In the genomic region with DNA sequence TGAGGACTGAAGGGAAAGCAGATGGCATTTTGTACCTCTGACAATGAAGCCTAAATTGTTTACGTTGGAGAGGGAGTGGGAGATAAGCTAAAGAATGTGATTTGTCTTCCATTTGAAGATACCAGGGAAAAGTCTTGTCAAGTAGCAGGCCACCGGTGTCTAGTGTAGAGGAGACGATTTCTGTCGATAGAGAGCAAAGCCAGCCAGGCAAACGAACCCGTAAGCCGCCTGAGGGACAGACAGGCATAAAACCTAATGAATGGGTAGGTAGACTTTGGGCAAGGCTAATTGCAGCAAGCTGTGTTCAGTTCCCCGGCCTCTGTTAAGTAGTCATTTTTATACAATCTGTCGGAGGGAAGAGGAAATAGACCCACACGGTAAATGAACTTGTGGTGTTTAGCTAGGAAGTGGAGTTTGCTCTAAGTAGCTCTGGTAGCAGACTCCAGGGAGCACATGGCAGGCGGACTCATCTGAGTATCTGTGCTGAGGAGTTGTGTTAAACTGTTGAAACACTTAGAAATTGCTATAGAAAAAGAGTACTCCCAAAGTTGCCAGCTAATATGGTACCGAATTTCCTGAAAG, we compare ENCODE assay signal across 13 cellular contexts. TPM values are rescaled to one million over a fixed set of nuclear protein-coding genes. Genes with fewer than 3 reads are reported as not detected.
A peak's percentile ranks its signal among the peaks of the same experiment; 100 is the strongest.
DNase-seq lines count a peak whose midpoint lies in the region; ATAC-seq, FAIRE-seq and TF ChIP-seq lines count a peak whose summit lies in the region.
"Had no signal": no experiment of that assay in that cellular context is flagged by ENCODE, and none has a peak within 500 bp of the region (broad histone marks: within the 10 kb centered on the region; RNA-seq: fewer than 3 reads in every experiment).

No MANE protein-coding gene starts in this region.

- peak; percentile 71 for ATAC-seq in GM21529 (IDR thresholded peaks at IDR 0.05; ENCODE audit: unreplicated experiment)
- peak; percentile 28 for ATAC-seq in mucosa of descending colon
- no peak for ATAC-seq in GM18519 (IDR thresholded peaks at IDR 0.05; ENCODE audit: low FRiP score, unreplicated experiment)

- no peaks in the 10 kb centered on the region for H3K9me3 Mint-ChIP-seq in IgD-negative memory B cell
- H3K9me3 Mint-ChIP-seq: T-helper 1 cell treated with Interleukin-12 subunit alpha and Interleukin-12 subunit beta and Interleukin-4 antibody, amounts not matched to agents 30 μg/mL and 1 μg/mL, for 36 hours had no signal

- intact Hi-C loops in mucosa of descending colon (cut with DNase I, micrococcal nuclease) (no loop called here), esophagus squamous epithelium (cut with DNase I) (no loop called here)

- no peaks in the 10 kb centered on the region for H3K27me3 ChIP-seq in esophagus squamous epithelium
- H3K27me3 ChIP-seq: right atrium auricular region had no signal

- TF ChIP-seq POLR2A in esophagus squamous epithelium (IDR thresholded peaks at IDR 0.05) = no peak

- DNase-seq in GM18507 (ENCODE audit: extremely low spot score, insufficient read length, low read depth) (no peak), mucosa of descending colon (no peak), esophagus squamous epithelium (lab: John Stamatoyannopoulos, UW) (no peak), SKM-1 treated with dmso at 0.1 percent for 144 hours (lab: John Stamatoyannopoulos, UW; ENCODE audit: unreplicated experiment) (no peak)
- DNase-seq in activated effector memory CD4-positive, alpha-beta T cell treated with Interleukin-2 at 50 U/mL for 16 hours = no peak

- peaks cover 6% of the 10 kb centered on the region for H3K36me3 Mint-ChIP-seq in IgD-negative memory B cell

- FAIRE-seq in GM18507 (lab: Jason Lieb, UNC) = peak; percentile 47
- FAIRE-seq: endothelial cell of umbilical vein, H54, urothelium cell line had no signal

- peak overlapping the region; percentile 10 to 92 (median 84) for H3K27ac Mint-ChIP-seq in IgD-negative memory B cell
- H3K27ac Mint-ChIP-seq: T-helper 1 cell treated with Interleukin-12 subunit alpha and Interleukin-12 subunit beta and Interleukin-4 antibody, amounts not matched to agents 30 μg/mL and 1 μg/mL, for 36 hours had no signal

- peak overlapping the region; percentile 39 to 89 (median 65) for H3K4me3 Mint-ChIP-seq in IgD-negative memory B cell
- H3K4me3 Mint-ChIP-seq: T-helper 1 cell treated with Interleukin-12 subunit alpha and Interleukin-12 subunit beta and Interleukin-4 antibody, amounts not matched to agents 30 μg/mL and 1 μg/mL, for 36 hours had no signal

- 78 to 84% methylated on average over 12 of the region's 12 CpGs for WGBS in esophagus squamous epithelium, 2 donors

- peaks cover 25 to 43% (median 42%) of the 10 kb centered on the region in 3 donors for H3K4me1 Mint-ChIP-seq in IgD-negative memory B cell

- H3K9me3 ChIP-seq in mucosa of descending colon = no peaks in the 10 kb centered on the region
- no peaks in the 10 kb centered on the region for H3K9me3 ChIP-seq in esophagus squamous epithelium
- H3K9me3 ChIP-seq: right atrium auricular region had no signal

- no peaks in the 10 kb centered on the region for H3K36me3 ChIP-seq in mucosa of descending colon (ENCODE audit: low read depth)
- H3K36me3 ChIP-seq in esophagus squamous epithelium = peaks cover 0 to 81% (median 14%) of the 10 kb centered on the region in 3 donors

- TF ChIP-seq CTCF in mucosa of descending colon (IDR thresholded peaks at IDR 0.05) = no peak
- TF ChIP-seq CTCF in esophagus squamous epithelium (IDR thresholded peaks at IDR 0.05) = no peak

- H3K4me3 ChIP-seq in mucosa of descending colon (no peak overlapping the region), esophagus squamous epithelium (no peak overlapping the region)
- H3K4me3 ChIP-seq: right atrium auricular region had no signal

- no peak overlapping the region for H3K27ac ChIP-seq in esophagus squamous epithelium
- H3K27ac ChIP-seq: right atrium auricular region had no signal

- no peaks in the 10 kb centered on the region for H3K27me3 Mint-ChIP-seq in IgD-negative memory B cell

- H3K4me1 ChIP-seq in mucosa of descending colon (ENCODE audit: low read depth) (no peaks in the 10 kb centered on the region), esophagus squamous epithelium (peaks cover 0 to 10% (median 5%) of the 10 kb centered on the region in 3 donors)
- H3K4me1 ChIP-seq: right atrium auricular region had no signal

RNA-seq across cellular contexts. Expression of a gene that starts 28.8 kb away (rescaled TPM):
- polyA plus RNA-seq in IgD-negative memory B cell = 24.9 TPM
- total RNA-seq in mucosa of descending colon = 100 to 1,000 TPM; 105 to 131 (median 117) TPM
- total RNA-seq in esophagus squamous epithelium = 10 to 100 TPM; 51.0 to 93.3 (median 64.1) TPM
